ENCODE assay signal across 36 cellular contexts in the genomic region with DNA sequence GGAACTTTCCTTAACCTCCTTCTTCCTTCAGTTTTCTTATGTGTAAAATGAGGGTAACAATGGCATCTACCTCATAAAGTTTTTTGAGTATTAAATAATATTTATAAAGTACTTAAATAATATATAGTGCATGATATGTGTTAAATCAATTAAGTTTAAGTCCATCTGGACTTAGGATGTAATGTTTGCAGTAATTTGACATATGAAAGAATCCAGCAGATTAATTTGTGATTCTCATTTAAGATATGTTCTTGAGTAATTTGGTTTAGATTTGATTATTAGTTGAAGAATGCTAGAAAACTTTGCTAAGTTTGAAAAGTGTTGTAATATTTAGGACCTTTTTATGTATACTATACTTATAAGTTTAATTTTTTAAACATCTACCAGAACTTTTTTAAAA. TPM values are rescaled to one million over a fixed set of nuclear protein-coding genes. Genes with fewer than 3 reads are reported as not detected.
"Had no signal": no experiment of that assay in that cellular context is flagged by ENCODE, and none has a peak within 500 bp of the region (broad histone marks: within the 10 kb centered on the region; RNA-seq: fewer than 3 reads in every experiment).

No MANE protein-coding gene starts in this region.

- H3K4me1 Mint-ChIP-seq: activated CD8-positive, alpha-beta memory T cell treated with anti-CD3 and anti-CD28 coated beads, Interleukin-2, amount 10 ng/mL, durations not matched to agents 7 days and 5 days had no signal

- FAIRE-seq: endothelial cell of umbilical vein had no signal

- H3K27ac Mint-ChIP-seq: activated B cell treated with CpG ODN at 0.5 μM for 24 hours; activated CD4-positive, alpha-beta memory T cell treated with anti-CD3 and anti-CD28 coated beads for 36 hours; activated CD4-positive, alpha-beta T cell treated with anti-CD3 and anti-CD28 coated beads for 36 hours; activated CD4-positive, alpha-beta T cell treated with anti-CD3 and anti-CD28 coated beads, Interleukin-2, amount 10 ng/mL, durations not matched to agents 24 days and 14 days; activated CD8-positive, alpha-beta memory T cell treated with anti-CD3 and anti-CD28 coated beads, Interleukin-2, amount 10 ng/mL, durations not matched to agents 7 days and 5 days; activated CD8-positive, alpha-beta T cell treated with anti-CD3 and anti-CD28 coated beads, Interleukin-2, amount 10 ng/mL, durations not matched to agents 7 days and 5 days; activated naive CD4-positive, alpha-beta T cell treated with anti-CD3 and anti-CD28 coated beads for 36 hours; activated naive CD8-positive, alpha-beta T cell treated with anti-CD3 and anti-CD28 coated beads for 36 hours; activated naive CD8-positive, alpha-beta T cell treated with anti-CD3 and anti-CD28 coated beads, Interleukin-2, amount 50 U/mL, for 24 hours; activated T-helper 1 cell treated with anti-CD3 and anti-CD28 coated beads, Interleukin-12 subunit alpha, Interleukin-12 subunit beta, Interleukin-2, Interleukin-4 antibody, amounts not matched to agents 30 ng/mL and 10 ng/mL and 1 ng/mL, durations not matched to agents 14 hours and 24 hours and 36 hours; activated T-helper 2 cell treated with anti-CD3 and anti-CD28 coated beads, Interferon-gamma antibody, Interleukin-2, Interleukin-4, amounts not matched to agents 10 μg/mL and 5 μg/mL and 100 μg/mL, durations not matched to agents 14 hours and 24 hours and 36 hours had no signal

- H3K9me3 Mint-ChIP-seq: activated B cell treated with CpG ODN at 0.5 μM for 24 hours; activated CD4-positive, alpha-beta memory T cell treated with anti-CD3 and anti-CD28 coated beads for 36 hours; activated CD4-positive, alpha-beta T cell treated with anti-CD3 and anti-CD28 coated beads, Interleukin-2, amount 10 ng/mL, durations not matched to agents 24 days and 14 days; activated naive CD4-positive, alpha-beta T cell treated with anti-CD3 and anti-CD28 coated beads for 36 hours; activated naive CD4-positive, alpha-beta T cell treated with anti-CD3 and anti-CD28 coated beads, Interleukin-2, amount 50 U/mL, for 24 hours; activated naive CD8-positive, alpha-beta T cell treated with anti-CD3 and anti-CD28 coated beads for 36 hours; activated T-helper 1 cell treated with anti-CD3 and anti-CD28 coated beads, Interleukin-12 subunit alpha, Interleukin-12 subunit beta, Interleukin-2, Interleukin-4 antibody, amounts not matched to agents 30 ng/mL and 10 ng/mL and 1 ng/mL, durations not matched to agents 14 hours and 24 hours and 36 hours; activated T-helper 2 cell treated with anti-CD3 and anti-CD28 coated beads, Interferon-gamma antibody, Interleukin-2, Interleukin-4, amounts not matched to agents 10 μg/mL and 5 μg/mL and 100 μg/mL, durations not matched to agents 14 hours and 24 hours and 36 hours; effector memory CD8-positive, alpha-beta T cell had no signal

- H3K4me3 ChIP-seq: adrenal gland, body of pancreas, esophagus squamous epithelium, gastroesophageal sphincter had no signal

- H3K36me3 ChIP-seq: adrenal gland, gastroesophageal sphincter, WERI-Rb-1 had no signal

- DNase-seq: activated B cell treated with CpG ODN at 0.5 μM for 24 hours; activated CD4-positive, alpha-beta memory T cell treated with anti-CD3 and anti-CD28 coated beads for 36 hours; activated CD4-positive, alpha-beta T cell treated with anti-CD3 and anti-CD28 coated beads for 36 hours; activated CD4-positive, alpha-beta T cell treated with anti-CD3 and anti-CD28 coated beads, Interleukin-2, amount 10 ng/mL, durations not matched to agents 24 days and 14 days; activated CD4-positive, CD25-positive, alpha-beta regulatory T cell treated with anti-CD3 and anti-CD28 coated beads, Interleukin-2, amount 50 U/mL, for 72 hours; activated CD8-positive, alpha-beta memory T cell treated with anti-CD3 and anti-CD28 coated beads, Interleukin-2, amount 10 ng/mL, durations not matched to agents 7 days and 5 days; activated CD8-positive, alpha-beta memory T cell treated with anti-CD3 and anti-CD28 coated beads, Interleukin-2, amount 50 U/mL, for 4 hours; activated CD8-positive, alpha-beta T cell treated with anti-CD3 and anti-CD28 coated beads, Interleukin-2, amount 10 ng/mL, durations not matched to agents 7 days and 5 days; activated effector memory CD4-positive, alpha-beta T cell treated with anti-CD3 and anti-CD28 coated beads, Interleukin-2, amount 50 U/mL, for 16 hours; activated naive CD4-positive, alpha-beta T cell treated with anti-CD3 and anti-CD28 coated beads for 36 hours; activated naive CD8-positive, alpha-beta T cell treated with anti-CD3 and anti-CD28 coated beads for 36 hours; activated naive CD8-positive, alpha-beta T cell treated with anti-CD3 and anti-CD28 coated beads, Interleukin-2, amount 50 U/mL, for 24 hours; activated T-cell treated with anti-CD3 and anti-CD28 coated beads, Interleukin-2, amount 50 U/mL, for 1 hour; activated T-cell treated with anti-CD3 and anti-CD28 coated beads, Interleukin-2, amount 50 U/mL, for 48 hours; adrenal gland; amygdala; aorta; body of pancreas; caudate nucleus; cortex of kidney; effector CD4-positive, alpha-beta T cell; effector memory CD8-positive, alpha-beta T cell; esophagus squamous epithelium; foreskin melanocyte; head of caudate nucleus; T-helper 2 cell; WERI-Rb-1 had no signal

- H3K27ac ChIP-seq: adrenal gland, body of pancreas, epithelial cell of prostate, esophagus squamous epithelium, gastroesophageal sphincter, WERI-Rb-1 had no signal

- H3K4me3 Mint-ChIP-seq: activated B cell treated with CpG ODN at 0.5 μM for 24 hours; activated CD4-positive, alpha-beta memory T cell treated with anti-CD3 and anti-CD28 coated beads for 36 hours; activated CD4-positive, alpha-beta T cell treated with anti-CD3 and anti-CD28 coated beads for 36 hours; activated CD4-positive, alpha-beta T cell treated with anti-CD3 and anti-CD28 coated beads, Interleukin-2, amount 10 ng/mL, durations not matched to agents 24 days and 14 days; activated CD8-positive, alpha-beta memory T cell treated with anti-CD3 and anti-CD28 coated beads, Interleukin-2, amount 10 ng/mL, durations not matched to agents 7 days and 5 days; activated CD8-positive, alpha-beta T cell treated with anti-CD3 and anti-CD28 coated beads, Interleukin-2, amount 10 ng/mL, durations not matched to agents 7 days and 5 days; activated naive CD4-positive, alpha-beta T cell treated with anti-CD3 and anti-CD28 coated beads for 36 hours; activated naive CD4-positive, alpha-beta T cell treated with anti-CD3 and anti-CD28 coated beads, Interleukin-2, amount 50 U/mL, for 24 hours; activated naive CD8-positive, alpha-beta T cell treated with anti-CD3 and anti-CD28 coated beads for 36 hours; activated naive CD8-positive, alpha-beta T cell treated with anti-CD3 and anti-CD28 coated beads, Interleukin-2, amount 50 U/mL, for 24 hours; activated T-helper 1 cell treated with anti-CD3 and anti-CD28 coated beads, Interleukin-12 subunit alpha, Interleukin-12 subunit beta, Interleukin-2, Interleukin-4 antibody, amounts not matched to agents 30 ng/mL and 10 ng/mL and 1 ng/mL, durations not matched to agents 14 hours and 24 hours and 36 hours; effector memory CD8-positive, alpha-beta T cell had no signal

- H3K27me3 Mint-ChIP-seq: activated B cell treated with CpG ODN at 0.5 μM for 24 hours; activated CD4-positive, alpha-beta memory T cell treated with anti-CD3 and anti-CD28 coated beads for 36 hours; activated CD4-positive, alpha-beta T cell treated with anti-CD3 and anti-CD28 coated beads for 36 hours; activated CD4-positive, alpha-beta T cell treated with anti-CD3 and anti-CD28 coated beads, Interleukin-2, amount 10 ng/mL, durations not matched to agents 24 days and 14 days; activated CD8-positive, alpha-beta memory T cell treated with anti-CD3 and anti-CD28 coated beads, Interleukin-2, amount 10 ng/mL, durations not matched to agents 7 days and 5 days; activated naive CD4-positive, alpha-beta T cell treated with anti-CD3 and anti-CD28 coated beads, Interleukin-2, amount 50 U/mL, for 24 hours; activated naive CD8-positive, alpha-beta T cell treated with anti-CD3 and anti-CD28 coated beads for 36 hours; activated naive CD8-positive, alpha-beta T cell treated with anti-CD3 and anti-CD28 coated beads, Interleukin-2, amount 50 U/mL, for 24 hours; effector memory CD8-positive, alpha-beta T cell had no signal

- H3K9me3 ChIP-seq: adrenal gland, body of pancreas, esophagus squamous epithelium, gastroesophageal sphincter had no signal

RNA-seq across cellular contexts. Expression of gene PXT1, which starts 18.3 kb away (rescaled TPM):
- total RNA-seq: adrenal gland, aorta, body of pancreas, chondrocyte, dermis blood vessel endothelial cell, endothelial cell of umbilical vein, esophagus squamous epithelium had no signal
- polyA plus RNA-seq: adrenal gland, endothelial cell of umbilical vein, esophagus had no signal
